8 cellular contexts compared by ENCODE assay signal in the genomic region with DNA sequence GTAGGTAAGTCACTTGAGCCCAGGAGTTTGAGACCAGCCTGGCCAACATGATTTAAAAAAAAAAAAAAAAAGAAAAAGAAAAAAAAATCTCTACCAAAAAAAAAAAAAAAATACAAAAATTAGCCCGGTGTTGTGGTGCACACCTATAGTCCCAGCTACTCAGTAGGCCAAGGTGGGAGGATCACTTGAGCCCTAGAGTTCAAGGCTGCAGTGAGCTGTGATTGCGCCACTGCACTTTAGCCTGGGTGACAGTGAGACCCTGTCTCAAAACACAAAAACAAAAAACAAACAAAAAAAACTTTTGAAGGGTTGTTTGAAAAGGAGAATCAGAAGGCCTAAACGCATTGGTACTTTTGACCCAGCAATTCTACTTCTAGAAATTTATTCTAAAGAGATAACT.
"Had no signal": no experiment of that assay in that cellular context is flagged by ENCODE, and none has a peak within 500 bp of the region (broad histone marks: within the 10 kb centered on the region; RNA-seq: fewer than 3 reads in every experiment).

No MANE protein-coding gene starts in this region.

- FAIRE-seq: G401.6, GM12891, GM12892, GM18507, GM19239 had no signal

- DNase-seq: GDM1, GF-D8 had no signal

- H3K4me3 ChIP-seq: GM12878 had no signal

- ATAC-seq: GM12878 had no signal
